Comparison of ENCODE assay signal across 19 cellular contexts in genomic region chr7:68722044-68722443, GRCh38.
DNase-seq lines count a peak whose midpoint lies in the region; ATAC-seq, FAIRE-seq and TF ChIP-seq lines count a peak whose summit lies in the region.
"Had no signal": no experiment of that assay in that cellular context is flagged by ENCODE, and none has a peak within 500 bp of the region (broad histone marks: within the 10 kb centered on the region; RNA-seq: fewer than 3 reads in every experiment).

No MANE protein-coding gene starts in this region.

- H3K4me1 Mint-ChIP-seq in stimulated activated memory B cell treated with anti-CD40 and anti-IgM and Interleukin-4, amounts not matched to agents 10 μg/mL and 1 μg/mL and 100 μg/mL, for 72 hours, result no peaks in the 10 kb centered on the region

- no peak overlapping the region for H3K4me3 ChIP-seq in keratinocyte (ENCODE audit: control insufficient read depth in 2 of 3, extremely low read depth in 1 of 3, insufficient read depth in 2 of 3, low read depth in 1 of 3, low read length in 3 of 3)
- H3K4me3 ChIP-seq: BLaER1 treated with 17β-estradiol and CSF1 and Interleukin-3, amounts not matched to agents 10 nM and 100 nM had no signal

- H3K79me2 ChIP-seq in keratinocyte (ENCODE audit: control insufficient read depth, insufficient read depth, low read length), result no peaks in the 10 kb centered on the region

- H3K4me3 Mint-ChIP-seq in stimulated activated memory B cell treated with anti-CD40 and anti-IgM and Interleukin-4, amounts not matched to agents 10 μg/mL and 1 μg/mL and 100 μg/mL, for 72 hours, result no peak overlapping the region
- H3K4me3 Mint-ChIP-seq: CD8-positive, alpha-beta T cell; H9 had no signal

- H3K36me3 Mint-ChIP-seq in stimulated activated memory B cell treated with anti-CD40 and anti-IgM and Interleukin-4, amounts not matched to agents 10 μg/mL and 1 μg/mL and 100 μg/mL, for 72 hours, result no peaks in the 10 kb centered on the region
- H3K36me3 Mint-ChIP-seq: CD8-positive, alpha-beta T cell had no signal

- H3K27ac Mint-ChIP-seq in stimulated activated memory B cell treated with anti-CD40 and anti-IgM and Interleukin-4, amounts not matched to agents 10 μg/mL and 1 μg/mL and 100 μg/mL, for 72 hours, result no peak overlapping the region
- H3K27ac Mint-ChIP-seq: CD8-positive, alpha-beta T cell; H9 had no signal

- intact Hi-C loops in left ventricle myocardium superior (cut with micrococcal nuclease), result no loop called here

- no peaks in the 10 kb centered on the region for H3K9me3 Mint-ChIP-seq in stimulated activated memory B cell treated with anti-CD40 and anti-IgM and Interleukin-4, amounts not matched to agents 10 μg/mL and 1 μg/mL and 100 μg/mL, for 72 hours
- H3K9me3 Mint-ChIP-seq: H9 had no signal

- no peak overlapping the region for H3K4me2 ChIP-seq in keratinocyte (ENCODE audit: control insufficient read depth, extremely low read depth, insufficient read depth, low read depth, low read length)
- H3K4me2 ChIP-seq: BLaER1 treated with 17β-estradiol and CSF1 and Interleukin-3, amounts not matched to agents 10 nM and 100 nM; KMS-11 had no signal

- no peaks in the 10 kb centered on the region for H4K20me1 ChIP-seq in keratinocyte (ENCODE audit: control insufficient read depth, extremely low read depth, insufficient read depth, low read length)
- H4K20me1 ChIP-seq: BLaER1 treated with 17β-estradiol and CSF1 and Interleukin-3, amounts not matched to agents 10 nM and 100 nM had no signal

- no peaks in the 10 kb centered on the region for H3K9me1 ChIP-seq in keratinocyte (ENCODE audit: control insufficient read depth, extremely low read depth, insufficient read depth, low read length)

- H3K4me1 ChIP-seq in keratinocyte (ENCODE audit: control insufficient read depth, extremely low read depth, insufficient read depth, low read length), result peaks cover 3% of the 10 kb centered on the region

- peak; percentile 71 for FAIRE-seq in keratinocyte (lab: Jason Lieb, UNC)
- FAIRE-seq: RCC 7860 had no signal

- no peak overlapping the region for H3K27ac ChIP-seq in keratinocyte (ENCODE audit: control insufficient read depth, insufficient read depth, low read length)
- H3K27ac ChIP-seq: BLaER1 treated with 17β-estradiol and CSF1 and Interleukin-3, amounts not matched to agents 10 nM and 100 nM; HL-60; KMS-11 had no signal

- no peak overlapping the region for H2AFZ ChIP-seq in keratinocyte (ENCODE audit: control insufficient read depth, low read length)

- H3K27me3 ChIP-seq in keratinocyte (ENCODE audit: control insufficient read depth, extremely low read depth, insufficient read depth, low read length), result no peaks in the 10 kb centered on the region
- H3K27me3 ChIP-seq: BLaER1 treated with 17β-estradiol and CSF1 and Interleukin-3, amounts not matched to agents 10 nM and 100 nM had no signal

- dilution Hi-C loops in keratinocyte (cut with MboI; ENCODE audit: extremely low pct_ligation_motif_present, low sequenced_read_pairs), result no loop called here

- H3K36me3 ChIP-seq in keratinocyte (ENCODE audit: control insufficient read depth in 2 of 2, extremely low read depth in 1 of 2, insufficient read depth in 2 of 2, low read length in 2 of 2), result no peaks in the 10 kb centered on the region
- H3K36me3 ChIP-seq: BLaER1 treated with 17β-estradiol and CSF1 and Interleukin-3, amounts not matched to agents 10 nM and 100 nM had no signal

- no peak for TF ChIP-seq CTCF in keratinocyte (optimal IDR thresholded peaks at IDR 0.05 in 1 of 3, IDR thresholded peaks at IDR 0.05 in 1 of 3, conservative IDR thresholded peaks at IDR 0.05 in 1 of 3; ENCODE audit: extremely low read depth in 1 of 3, insufficient read depth in 2 of 3, low read length in 3 of 3)

- no peaks in the 10 kb centered on the region for H3K9me3 ChIP-seq in keratinocyte (ENCODE audit: control insufficient read depth, low read depth, low read length)
- H3K9me3 ChIP-seq: BLaER1 treated with 17β-estradiol and CSF1 and Interleukin-3, amounts not matched to agents 10 nM and 100 nM had no signal

- DNase-seq in NCI-H345 (lab: John Stamatoyannopoulos, UW) (peak; percentile 63), NCI-H345 treated with DMSO at 0.1 percent for 48 hours (lab: John Stamatoyannopoulos, UW; ENCODE audit: unreplicated experiment) (no peak), NCI-H1105 treated with DMSO at 0.1 percent for 48 hours (lab: John Stamatoyannopoulos, UW) (peak; percentile 42), NCI-H69 (lab: John Stamatoyannopoulos, UW) (peak; percentile 84), keratinocyte (ENCODE audit: low read depth, low spot score) (peak; percentile 41), left ventricle myocardium superior (no peak)
- DNase-seq: CD8-positive, alpha-beta T cell; DMS79; H9; NCI-H1048; NCI-H187 treated with DMSO at 0.1 percent for 48 hours; NCI-H226; Right ventricle myocardium superior had no signal

- peaks cover 11% of the 10 kb centered on the region for H3K27me3 Mint-ChIP-seq in stimulated activated memory B cell treated with anti-CD40 and anti-IgM and Interleukin-4, amounts not matched to agents 10 μg/mL and 1 μg/mL and 100 μg/mL, for 72 hours

- no peak overlapping the region for H3K9ac ChIP-seq in keratinocyte (ENCODE audit: control insufficient read depth, extremely low read depth, insufficient read depth, low read length)
- H3K9ac ChIP-seq: BLaER1 treated with 17β-estradiol and CSF1 and Interleukin-3, amounts not matched to agents 10 nM and 100 nM; KMS-11 had no signal

- ATAC-seq in stimulated activated memory B cell treated with anti-CD40 and anti-IgM and Interleukin-4, amounts not matched to agents 10 μg/mL and 1 μg/mL and 100 μg/mL, for 72 hours, result no peak
- ATAC-seq in GM18858 (IDR thresholded peaks at IDR 0.05; ENCODE audit: unreplicated experiment) (no peak), left ventricle myocardium superior (no peak)
- ATAC-seq: CD8-positive, alpha-beta T cell had no signal

Comparison
In these comparisons a context has a peak if more than half of its experiments do, and no peak if none do; other contexts are left out.
1. DNase-seq: peak in NCI-H345 (single experiment), NCI-H1105 treated with DMSO at 0.1 percent for 48 hours (single experiment), NCI-H69 (single experiment) and keratinocyte (single experiment); none in NCI-H345 treated with DMSO at 0.1 percent for 48 hours (single experiment) and left ventricle myocardium superior (single experiment).